ENCODE assay signal across 21 cellular contexts in the genomic region with DNA sequence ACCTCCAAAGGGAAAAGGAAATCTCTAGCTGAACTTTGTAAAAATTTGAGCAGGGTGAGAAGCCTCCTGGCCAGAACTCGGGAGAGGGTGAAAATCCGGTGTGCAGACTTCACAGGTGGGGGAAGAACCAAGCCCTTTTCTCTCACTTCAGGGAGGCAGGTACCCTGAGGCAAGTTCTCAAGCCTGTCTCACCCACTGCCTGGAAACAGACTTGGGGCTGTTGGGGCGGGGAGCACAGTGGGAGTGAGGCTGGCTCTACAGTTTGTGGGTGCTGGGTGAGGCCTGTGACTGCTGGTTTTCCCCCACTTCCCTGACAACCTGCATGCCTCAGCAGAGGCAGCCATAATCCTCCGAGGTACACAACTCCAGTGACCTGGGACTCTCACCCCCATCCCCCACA.
"Had no signal": no experiment of that assay in that cellular context is flagged by ENCODE, and none has a peak within 500 bp of the region (broad histone marks: within the 10 kb centered on the region; RNA-seq: fewer than 3 reads in every experiment).

No MANE protein-coding gene starts in this region.

- H3K27me3 ChIP-seq: MG63, SJSA1 had no signal

- H3K4me1 ChIP-seq: SJSA1 had no signal

- DNase-seq: MG63, NCI-H1092, NCI-H1105 treated with DMSO at 0.1 percent for 48 hours, NCI-H1417 treated with DMSO at 0.1 percent for 48 hours, NCI-H146, NCI-H1694 treated with DMSO at 0.1 percent for 48 hours, NCI-H1930, NCI-H2081, NCI-H2107, NCI-H2227 treated with DMSO at 0.1 percent for 48 hours, NCI-H524, NCI-H526 treated with DMSO at 0.1 percent for 48 hours, NCI-H774, Right ventricle myocardium superior, RPMI8226, SIG-M5 had no signal

- H3K4me1 Mint-ChIP-seq: IgD-negative memory B cell had no signal

- ATAC-seq: K562 had no signal

- H3K27ac Mint-ChIP-seq: IgD-negative memory B cell had no signal

- H3K36me3 Mint-ChIP-seq: IgD-negative memory B cell had no signal

- H3K36me3 ChIP-seq: MG63, SJSA1 had no signal

- H3K27ac ChIP-seq: HL-60, SJSA1, SK-N-MC had no signal

- H3K4me3 ChIP-seq: K562, MG63, SJSA1, SK-N-MC had no signal
